ENCODE assay signal across 24 cellular contexts in the genomic region with DNA sequence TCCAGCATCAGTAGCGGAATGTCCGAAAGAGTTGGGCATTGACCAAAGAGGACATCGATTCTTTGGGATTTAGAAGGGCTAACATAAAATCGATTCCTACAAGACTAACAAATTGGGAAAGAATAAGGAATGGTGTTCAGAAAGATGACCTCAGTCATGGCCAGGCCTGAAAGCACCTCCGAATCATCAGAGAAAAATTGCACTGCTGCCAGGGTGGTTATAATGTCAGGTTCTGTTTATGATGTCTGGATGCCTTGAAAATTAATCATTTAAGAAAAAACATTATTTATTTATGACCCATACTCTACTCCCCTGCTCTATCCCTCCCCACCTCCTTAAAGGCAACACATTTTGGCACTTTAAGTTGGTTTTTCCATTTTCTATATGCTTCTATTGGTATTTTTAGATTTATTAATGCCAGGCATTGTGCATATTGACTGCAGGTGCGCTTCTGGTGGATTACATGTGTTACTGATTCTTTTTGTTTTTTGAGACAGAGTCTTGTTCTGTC.
DNase-seq lines count a peak whose midpoint lies in the region; ATAC-seq, FAIRE-seq and TF ChIP-seq lines count a peak whose summit lies in the region.
"Had no signal": no experiment of that assay in that cellular context is flagged by ENCODE, and none has a peak within 500 bp of the region (broad histone marks: within the 10 kb centered on the region; RNA-seq: fewer than 3 reads in every experiment).

No MANE protein-coding gene starts in this region.

- H3K27ac Mint-ChIP-seq in MCF 10A (ENCODE audit: low read depth, unreplicated experiment) = no peak overlapping the region
- H3K27ac Mint-ChIP-seq: B cell; CD4-positive, CD25-positive, alpha-beta regulatory T cell; CD8-positive, alpha-beta T cell; GM23338; H9 had no signal

- WGBS in mammary epithelial cell (ENCODE audit: low coverage, missing lambda C conversion rate) = 67% methylated on average over 5 of the region's 6 CpGs
- WGBS in smooth muscle cell (ENCODE audit: low lambda C conversion rate) = 91% methylated on average over 6 of the region's 6 CpGs

- H3F3A ChIP-seq in smooth muscle cell (ENCODE audit: low read depth) = no peaks in the 10 kb centered on the region

- H3K4me2 ChIP-seq in mammary epithelial cell (ENCODE audit: insufficient read depth, low read depth, low read length) (no peak overlapping the region), smooth muscle cell (no peak overlapping the region)
- H3K4me2 ChIP-seq: BLaER1, GM23338 had no signal

- no peaks in the 10 kb centered on the region for H3K36me3 Mint-ChIP-seq in MCF 10A (ENCODE audit: insufficient read depth, unreplicated experiment)
- H3K36me3 Mint-ChIP-seq: CD4-positive, CD25-positive, alpha-beta regulatory T cell; CD8-positive, alpha-beta T cell had no signal

- POLR2A ChIA-PET in MCF 10A (lab: Yijun Ruan, JAX) = no interaction called here

- no peak for FAIRE-seq in kidney (lab: Jason Lieb, UNC)
- FAIRE-seq: A204.1, GM12891, GM18507 had no signal

- H4K20me1 ChIP-seq in mammary epithelial cell (ENCODE audit: insufficient read depth, low read length) (no peaks in the 10 kb centered on the region), smooth muscle cell (ENCODE audit: low read depth) (no peaks in the 10 kb centered on the region)
- H4K20me1 ChIP-seq: BLaER1 had no signal

- in situ Hi-C loops in mammary epithelial cell (cut with MboI; ENCODE audit: low sequenced_read_pairs in 2 of 2) = no loop called here

- peak; percentile 48 for DNase-seq in mammary epithelial cell
- no peak for DNase-seq in MCF 10A (ENCODE audit: unreplicated experiment)
- DNase-seq in astrocyte of the hippocampus (ENCODE audit: low read depth, low spot score) = peak; percentile 7
- peak; percentile 75 for DNase-seq in kidney glomerular epithelial cell (lab: John Stamatoyannopoulos, UW)
- no peak for DNase-seq in smooth muscle cell (lab: John Stamatoyannopoulos, UW; ENCODE audit: unreplicated experiment)
- no peak for DNase-seq in kidney
- no peak for DNase-seq in NCI-H1436 treated with DMSO at 0.1 percent for 48 hours (lab: John Stamatoyannopoulos, UW)
- DNase-seq: Caco-2; CD4-positive, CD25-positive, alpha-beta regulatory T cell; CD8-positive, alpha-beta T cell; DMS153; DMS79 treated with DMSO at 0.1 percent for 48 hours; GF-D8; H9 had no signal

- CTCF ChIA-PET in mammary epithelial cell (lab: Charles Lee; ENCODE audit: low non-redundant PET) (no interaction called here), MCF 10A (lab: Yijun Ruan, JAX) (interaction anchor here (0.6 kb wide), 1 partner anchor 1077 kb away, joined by 7 read pairs; no protein-coding TSS in a partner anchor)

- H3K79me2 ChIP-seq in mammary epithelial cell (ENCODE audit: insufficient read depth, low read length) (no peaks in the 10 kb centered on the region), smooth muscle cell (ENCODE audit: low read depth) (no peaks in the 10 kb centered on the region)

- H3K27me3 Mint-ChIP-seq in MCF 10A (ENCODE audit: insufficient read depth, unreplicated experiment) = peaks cover 12% of the 10 kb centered on the region
- H3K27me3 Mint-ChIP-seq: CD4-positive, CD25-positive, alpha-beta regulatory T cell had no signal

- H3K4me3 ChIP-seq in mammary epithelial cell (replicated peaks in 1 of 3; ENCODE audit: insufficient read depth in 1 of 3, low read depth in 2 of 3, low read length in 3 of 3) = no peak overlapping the region
- H3K4me3 ChIP-seq in smooth muscle cell = no peak overlapping the region
- H3K4me3 ChIP-seq in kidney (ENCODE audit: low read length in 2 of 2) = no peak overlapping the region
- H3K4me3 ChIP-seq: BLaER1, GM23338 had no signal

- no peaks in the 10 kb centered on the region for H3K4me1 ChIP-seq in mammary epithelial cell (ENCODE audit: insufficient read depth, low read length)
- H3K4me1 ChIP-seq in smooth muscle cell (ENCODE audit: low read depth) = no peaks in the 10 kb centered on the region
- no peaks in the 10 kb centered on the region for H3K4me1 ChIP-seq in kidney (ENCODE audit: control insufficient read depth in 1 of 2, insufficient read depth in 1 of 2, low read depth in 1 of 2, low read length in 2 of 2)
- H3K4me1 ChIP-seq: Caco-2 had no signal

- BruUV-seq in mammary epithelial cell (replicated peaks; lab: Mats Ljungman, UMichigan) (no TSS peak), MCF 10A (replicated peaks; lab: Mats Ljungman, UMichigan) (no TSS peak)

- no peaks in the 10 kb centered on the region for H3K36me3 ChIP-seq in mammary epithelial cell (ENCODE audit: insufficient read depth, low read length)
- H3K36me3 ChIP-seq in smooth muscle cell (ENCODE audit: low read depth) = no peaks in the 10 kb centered on the region
- H3K36me3 ChIP-seq in kidney (ENCODE audit: control insufficient read depth in 1 of 2, insufficient read depth in 2 of 2, low read length in 2 of 2) = no peaks in the 10 kb centered on the region
- H3K36me3 ChIP-seq: BLaER1 had no signal

- H3K9me3 Mint-ChIP-seq in MCF 10A (ENCODE audit: unreplicated experiment) = peaks cover 12% of the 10 kb centered on the region
- H3K9me3 Mint-ChIP-seq: CD8-positive, alpha-beta T cell; GM23338; H9 had no signal

- H3K27me3 ChIP-seq in mammary epithelial cell (ENCODE audit: insufficient read depth, low read length) (no peaks in the 10 kb centered on the region), smooth muscle cell (ENCODE audit: low read depth) (no peaks in the 10 kb centered on the region)
- H3K27me3 ChIP-seq: BLaER1 had no signal

- TF ChIP-seq CTCF in mammary epithelial cell (conservative IDR thresholded peaks at IDR 0.05 in 1 of 2, IDR thresholded peaks at IDR 0.05 in 1 of 2; ENCODE audit: extremely low read depth in 1 of 2, insufficient read depth in 1 of 2, low read depth in 1 of 2, low read length in 2 of 2) (no peak), MCF 10A (IDR thresholded peaks at IDR 0.05; ENCODE audit: unreplicated experiment) (no peak), smooth muscle cell (IDR thresholded peaks at IDR 0.05; ENCODE audit: borderline replicate concordance, insufficient read depth, poor library complexity, severe bottlenecking) (no peak), kidney (IDR thresholded peaks at IDR 0.05; ENCODE audit: borderline replicate concordance, extremely low read depth, insufficient read depth) (no peak)

- H3K27ac ChIP-seq in mammary epithelial cell (ENCODE audit: insufficient read depth, low read depth, low read length) (no peak overlapping the region), smooth muscle cell (ENCODE audit: low read depth) (peak overlapping the region; percentile 68), kidney (ENCODE audit: low read depth in 2 of 2, low read length in 2 of 2) (no peak overlapping the region)
- H3K27ac ChIP-seq: 22Rv1, BLaER1, C4-2B had no signal

- H3K9me3 ChIP-seq in mammary epithelial cell (replicated peaks; ENCODE audit: insufficient read depth, low read length) = peaks cover 6% of the 10 kb centered on the region
- no peaks in the 10 kb centered on the region for H3K9me3 ChIP-seq in smooth muscle cell (replicated peaks; ENCODE audit: low read depth)
- no peaks in the 10 kb centered on the region for H3K9me3 ChIP-seq in kidney (ENCODE audit: control insufficient read depth in 1 of 2, low read length in 2 of 2)
- H3K9me3 ChIP-seq: Caco-2 had no signal

- intact Hi-C loops in mammary epithelial cell (cut with micrococcal nuclease) = no loop called here
- intact Hi-C loops in MCF 10A (cut with micrococcal nuclease) = no loop called here
- intact Hi-C loops in kidney (cut with DNase I) = no loop called here

- no peak overlapping the region for H3K9ac ChIP-seq in mammary epithelial cell (ENCODE audit: insufficient read depth, low read length)
- no peak overlapping the region for H3K9ac ChIP-seq in smooth muscle cell (ENCODE audit: low read depth)
- H3K9ac ChIP-seq in kidney (ENCODE audit: low read length in 2 of 2) = no peak overlapping the region
- H3K9ac ChIP-seq: BLaER1 had no signal

- no peak overlapping the region for H3K4me3 Mint-ChIP-seq in MCF 10A (ENCODE audit: unreplicated experiment)
- H3K4me3 Mint-ChIP-seq: B cell; CD4-positive, CD25-positive, alpha-beta regulatory T cell; CD8-positive, alpha-beta T cell; GM23338; H9 had no signal

- no peak overlapping the region for H2AFZ ChIP-seq in mammary epithelial cell (ENCODE audit: low read depth, low read length)
- no peak overlapping the region for H2AFZ ChIP-seq in smooth muscle cell (ENCODE audit: low read depth)
- H2AFZ ChIP-seq: GM23338 had no signal

- H3K4me1 Mint-ChIP-seq in MCF 10A (ENCODE audit: insufficient read depth, unreplicated experiment) = peaks cover 5% of the 10 kb centered on the region
- H3K4me1 Mint-ChIP-seq: B cell; CD4-positive, CD25-positive, alpha-beta regulatory T cell had no signal

- ATAC-seq in HG02885 (IDR thresholded peaks at IDR 0.05; ENCODE audit: poor library complexity, unreplicated experiment) = no peak
- ATAC-seq: CD8-positive, alpha-beta T cell; GM23338; HCT116 had no signal

- dilution Hi-C loops in mammary epithelial cell (cut with HindIII; ENCODE audit: low sequenced_read_pairs) = no loop called here

Comparison
In these comparisons a context has a peak if more than half of its experiments do, and no peak if none do; other contexts are left out.
1. DNase-seq: peak in mammary epithelial cell (single experiment), astrocyte of the hippocampus (single experiment) and kidney glomerular epithelial cell (single experiment); none in MCF 10A (single experiment), smooth muscle cell (single experiment), kidney (single experiment) and NCI-H1436 treated with DMSO at 0.1 percent for 48 hours (single experiment).